Comparison of ENCODE assay signal across 11 cellular contexts in genomic region chr1:218348628-218349185, GRCh38. TPM values are rescaled to one million over a fixed set of nuclear protein-coding genes. Genes with fewer than 3 reads are reported as not detected.
DNase-seq lines count a peak whose midpoint lies in the region; ATAC-seq and TF ChIP-seq lines count a peak whose summit lies in the region.
"Had no signal": no experiment of that assay in that cellular context is flagged by ENCODE, and none has a peak within 500 bp of the region (broad histone marks: within the 10 kb centered on the region; RNA-seq: fewer than 3 reads in every experiment).

No MANE protein-coding gene starts in this region.

- WGBS in esophagus squamous epithelium, 2 donors, result 32 to 38% methylated on average over 5 of the region's 5 CpGs
- 15 to 31% (median 17%) methylated on average over 5 of the region's 5 CpGs for WGBS in psoas muscle, 3 donors

- H3K4me3 ChIP-seq in BJ (ENCODE audit: low read depth, low read length), result peak overlapping the region; percentile 23; the same call in 1 of the 2 replicates
- peak overlapping the region in 3 of 4 donors; percentile 60 to 69 (median 62) for H3K4me3 ChIP-seq in esophagus squamous epithelium
- H3K4me3 ChIP-seq in psoas muscle, result peak overlapping the region; percentile 73

- POLR2A ChIA-PET in BJ (lab: Charles Lee), result no interaction called here
- POLR2A ChIA-PET in GM10248 (lab: Yijun Ruan, JAX), result no interaction called here

- CTCF ChIA-PET in BJ (lab: Yijun Ruan, JAX) (interaction anchor here (4.0 kb wide), 1 partner anchor 12 kb away, joined by 14 read pairs; no protein-coding TSS in a partner anchor), GM10248 (lab: Yijun Ruan, JAX) (interaction anchor here (0.9 to 2.2 kb wide), 8 partner anchors 10 to 1219 kb away, joined by 3 to 10 read pairs (median 3); no protein-coding TSS in a partner anchor)

- H3K36me3 ChIP-seq in BJ (ENCODE audit: control insufficient read depth, insufficient read depth, low read length) (no peaks in the 10 kb centered on the region), esophagus squamous epithelium (no peaks in the 10 kb centered on the region), psoas muscle (ENCODE audit: insufficient read depth in 1 of 2, low read depth in 1 of 2) (no peaks in the 10 kb centered on the region)

- TF ChIP-seq CTCF in BJ (IDR thresholded peaks at IDR 0.05; ENCODE audit: insufficient read depth, low read depth, low read length) (no peak), esophagus squamous epithelium (IDR thresholded peaks at IDR 0.05) (no peak), psoas muscle (IDR thresholded peaks at IDR 0.05) (no peak), GM10248 (IDR thresholded peaks at IDR 0.05; ENCODE audit: control extremely low read depth, extremely low read depth, low read depth, missing control alignments) (no peak)

- DNase-seq in BJ (ENCODE audit: low read depth) (no peak), NCI-H69 (lab: John Stamatoyannopoulos, UW) (peak; percentile 85), esophagus squamous epithelium (lab: John Stamatoyannopoulos, UW) (no peak), psoas muscle (no peak), GM10248 (ENCODE audit: extremely low spot score) (no peak), mucosa of gallbladder (ENCODE audit: low spot score) (no peak), SIG-M5 treated with dmso at 0.1 percent for 504 hours (lab: John Stamatoyannopoulos, UW; ENCODE audit: unreplicated experiment) (no peak), inferior parietal cortex (ENCODE audit: extremely low spot score) (no peak)
- DNase-seq: activated CD4-positive, alpha-beta T cell treated with anti-CD3 and anti-CD28 coated beads, Interleukin-2, amount 50 U/mL, for 4 hours; stimulated activated CD4-positive, alpha-beta T cell treated with anti-CD3 and anti-CD28 coated beads, Interleukin-15, amount 100 ng/mL, for 24 hours had no signal

- H3K27ac ChIP-seq in esophagus squamous epithelium (peak overlapping the region in 3 of 4 donors; percentile 13 to 86 (median 80)), psoas muscle (peak overlapping the region; percentile 89)

- H3K27me3 ChIP-seq in BJ (ENCODE audit: control insufficient read depth, insufficient read depth, low read length) (no peaks in the 10 kb centered on the region), esophagus squamous epithelium (peaks cover 0 to 12% (median 0%) of the 10 kb centered on the region in 4 donors), psoas muscle (ENCODE audit: insufficient read depth in 3 of 3, low read length in 2 of 3) (no peaks in the 10 kb centered on the region)

- peaks cover 3 to 73% (median 4%) of the 10 kb centered on the region in 3 donors for H3K4me1 ChIP-seq in esophagus squamous epithelium
- peaks cover 43% of the 10 kb centered on the region for H3K4me1 ChIP-seq in psoas muscle

- H3K9me3 ChIP-seq in esophagus squamous epithelium, result no peaks in the 10 kb centered on the region
- H3K9me3 ChIP-seq in psoas muscle, result no peaks in the 10 kb centered on the region

- intact Hi-C loops in esophagus squamous epithelium (cut with DNase I), result loop anchor here (10.0 kb wide), 1 partner anchor 716 kb away; no protein-coding TSS in a partner anchor
- intact Hi-C loops in psoas muscle (cut with DNase I), result loop anchor here (2.0 to 10.0 kb wide), 5 partner anchors 89 to 826 kb away; partner anchors contain the start of gene LYPLAL1 (in 1 of the 2)

- TF ChIP-seq POLR2A in esophagus squamous epithelium (IDR thresholded peaks at IDR 0.05), result no peak

- ATAC-seq in psoas muscle, result no peak
- ATAC-seq: HepG2 had no signal

RNA-seq across cellular contexts. Expression of gene TGFB2, which starts 3.6 kb away (rescaled TPM):
- 4.8 and 10.2 TPM in 2 replicates for polyA plus RNA-seq in BJ (2011; rRNA removed)
- 4.2 and 5.7 TPM in 2 replicates for polyA minus RNA-seq in BJ (2011; rRNA and poly(A)+ RNA removed)
- 1 to 10 TPM in 1 of 4 donors, under 1 TPM in 3; 0.40 to 1.9 (median 0.57) TPM for total RNA-seq in esophagus squamous epithelium
- 10 to 100 TPM in 2 of 4 donors, 1 to 10 TPM in 2; 5.1 to 35.4 (median 15.4) TPM for total RNA-seq in psoas muscle
- 1 to 10 TPM in 2 of 3 donors, under 1 TPM in 1; 0.43 to 4.9 (median 1.9) TPM for polyA plus RNA-seq in psoas muscle
- total RNA-seq in mucosa of gallbladder, result 10.3 TPM
- total RNA-seq: HepG2 had no signal

Comparison
In these comparisons a context has a peak if more than half of its experiments do, and no peak if none do; other contexts are left out.
1. H3K4me3 ChIP-seq: peak in every context shown above with its lines; median percentile 73 in psoas muscle; 62 in esophagus squamous epithelium; 23 in BJ.